23 cellular contexts compared by ENCODE assay signal in genomic region chr3:157251685-157252084, GRCh38.
A peak's percentile ranks its signal among the peaks of the same experiment; 100 is the strongest.
DNase-seq lines count a peak whose midpoint lies in the region; ATAC-seq and TF ChIP-seq lines count a peak whose summit lies in the region.
"Had no signal": no experiment of that assay in that cellular context is flagged by ENCODE, and none has a peak within 500 bp of the region (broad histone marks: within the 10 kb centered on the region; RNA-seq: fewer than 3 reads in every experiment).

No MANE protein-coding gene starts in this region.

- H3K4me3 ChIP-seq in heart left ventricle (no peak overlapping the region), adipocyte (ENCODE audit: low read length) (peak overlapping the region; percentile 21), right atrium auricular region (no peak overlapping the region), esophagus squamous epithelium (no peak overlapping the region)
- H3K4me3 ChIP-seq: A549; BLaER1 treated with 17β-estradiol and CSF1 and Interleukin-3, amounts not matched to agents 10 nM and 100 nM; GM12878; GM23338 had no signal

- H3K27me3 ChIP-seq in heart left ventricle (no peaks in the 10 kb centered on the region), adipocyte (replicated peaks; ENCODE audit: control insufficient read depth, insufficient read depth, low read length) (no peaks in the 10 kb centered on the region), right atrium auricular region (no peaks in the 10 kb centered on the region), esophagus squamous epithelium (no peaks in the 10 kb centered on the region)
- H3K27me3 ChIP-seq: BE2C; BLaER1 treated with 17β-estradiol and CSF1 and Interleukin-3, amounts not matched to agents 10 nM and 100 nM had no signal

- TF ChIP-seq POLR2A in heart left ventricle (IDR thresholded peaks at IDR 0.05) (no peak), esophagus squamous epithelium (IDR thresholded peaks at IDR 0.05) (no peak)

- H3K9me3 ChIP-seq in heart left ventricle (no peaks in the 10 kb centered on the region), adipocyte (ENCODE audit: control insufficient read depth, low read length) (no peaks in the 10 kb centered on the region), right atrium auricular region (no peaks in the 10 kb centered on the region), esophagus squamous epithelium (no peaks in the 10 kb centered on the region)
- H3K9me3 ChIP-seq: A549, BE2C had no signal

- H3K27ac ChIP-seq in heart left ventricle = peak overlapping the region in 7 of 12 donors; percentile 12 to 54 (median 44)
- peak overlapping the region; percentile 1 to 63 for H3K27ac ChIP-seq in right atrium auricular region
- no peak overlapping the region for H3K27ac ChIP-seq in esophagus squamous epithelium
- H3K27ac ChIP-seq: A549; BLaER1 treated with 17β-estradiol and CSF1 and Interleukin-3, amounts not matched to agents 10 nM and 100 nM had no signal

- intact Hi-C loops in heart left ventricle (cut with DNase I) (no loop called here), cardiac septum (cut with DNase I) (no loop called here), esophagus squamous epithelium (cut with DNase I) (no loop called here)

- WGBS in heart left ventricle, 4 donors = 47 to 71% (median 70%) methylated on average over 3 of the region's 3 CpGs
- 83 to 87% methylated on average over 3 of the region's 3 CpGs for WGBS in esophagus squamous epithelium, 2 donors

- H3K4me1 ChIP-seq in heart left ventricle (peaks cover 0 to 48% (median 26%) of the 10 kb centered on the region in 12 donors), adipocyte (ENCODE audit: control insufficient read depth, insufficient read depth, low read length) (peaks cover 48% of the 10 kb centered on the region), right atrium auricular region (peaks cover 0 to 41% of the 10 kb centered on the region in 2 donors), esophagus squamous epithelium (peaks cover 0 to 23% (median 3%) of the 10 kb centered on the region in 3 donors)
- H3K4me1 ChIP-seq: BE2C had no signal

- DNase-seq in heart left ventricle = no peak
- DNase-seq in cardiac septum (ENCODE audit: low spot score) = no peak
- DNase-seq in adipocyte (ENCODE audit: low read depth) = no peak
- no peak for DNase-seq in right atrium auricular region (ENCODE audit: low spot score)
- no peak for DNase-seq in activated gamma-delta T cell (lab: John Stamatoyannopoulos, UW)
- no peak for DNase-seq in esophagus squamous epithelium (lab: John Stamatoyannopoulos, UW)
- DNase-seq: 8988T; ACHN; AML-193; BE2C; Calu3; CD4-positive, alpha-beta T cell; CD8-positive, alpha-beta memory T cell; COR-L47; DMS53; DND-41; GDM1; H9 had no signal

- no peaks in the 10 kb centered on the region for H3K36me3 ChIP-seq in heart left ventricle
- H3K36me3 ChIP-seq in adipocyte (ENCODE audit: control insufficient read depth, insufficient read depth, low read length, severe bottlenecking) = no peaks in the 10 kb centered on the region
- no peaks in the 10 kb centered on the region for H3K36me3 ChIP-seq in right atrium auricular region
- no peaks in the 10 kb centered on the region for H3K36me3 ChIP-seq in esophagus squamous epithelium
- H3K36me3 ChIP-seq: BE2C; BLaER1 treated with 17β-estradiol and CSF1 and Interleukin-3, amounts not matched to agents 10 nM and 100 nM had no signal

- peak overlapping the region; percentile 77 for H3K9ac ChIP-seq in adipocyte (ENCODE audit: low read length)
- H3K9ac ChIP-seq: BLaER1 treated with 17β-estradiol and CSF1 and Interleukin-3, amounts not matched to agents 10 nM and 100 nM had no signal

- no peak for ATAC-seq in heart left ventricle
- ATAC-seq: A549, GM12878, GM23338, HCT116 had no signal

- TF ChIP-seq CTCF in heart left ventricle (IDR thresholded peaks at IDR 0.05) (no peak), right atrium auricular region (IDR thresholded peaks at IDR 0.05) (no peak), esophagus squamous epithelium (IDR thresholded peaks at IDR 0.05) (no peak)

Comparison
In these comparisons a context has a peak if more than half of its experiments do, and no peak if none do; other contexts are left out.
1. H3K27ac ChIP-seq: peak in heart left ventricle (7 of 12) and right atrium auricular region (2 of 2); none in esophagus squamous epithelium (0 of 4).